8 cellular contexts compared by ENCODE assay signal in genomic region chr11:128467610-128468041, GRCh38.
DNase-seq lines count a peak whose midpoint lies in the region; FAIRE-seq and TF ChIP-seq lines count a peak whose summit lies in the region.

No MANE protein-coding gene starts in this region.

- no peak overlapping the region for H3K4me2 ChIP-seq in keratinocyte (ENCODE audit: control insufficient read depth, extremely low read depth, insufficient read depth, low read depth, low read length)

- dilution Hi-C loops in keratinocyte (cut with MboI; ENCODE audit: extremely low pct_ligation_motif_present, low sequenced_read_pairs): no loop called here

- no peaks in the 10 kb centered on the region for H3K27me3 ChIP-seq in ascending aorta
- no peaks in the 10 kb centered on the region for H3K27me3 ChIP-seq in keratinocyte (ENCODE audit: control insufficient read depth, extremely low read depth, insufficient read depth, low read length)
- H3K27me3 ChIP-seq in suprapubic skin: no peaks in the 10 kb centered on the region
- no peaks in the 10 kb centered on the region for H3K27me3 ChIP-seq in ovary

- H3K4me1 ChIP-seq in ascending aorta: peaks cover 11 to 45% of the 10 kb centered on the region in 2 donors
- peaks cover 12% of the 10 kb centered on the region for H3K4me1 ChIP-seq in keratinocyte (ENCODE audit: control insufficient read depth, extremely low read depth, insufficient read depth, low read length)
- peaks cover 30% of the 10 kb centered on the region for H3K4me1 ChIP-seq in suprapubic skin
- H3K4me1 ChIP-seq in ovary (ENCODE audit: insufficient read depth): peaks cover 12% of the 10 kb centered on the region

- TF ChIP-seq EP300 in suprapubic skin (IDR thresholded peaks at IDR 0.05) (no peak), ovary (IDR thresholded peaks at IDR 0.05) (no peak)

- FAIRE-seq in keratinocyte (lab: Jason Lieb, UNC): peak; percentile 80
- FAIRE-seq in GM12891 (lab: Jason Lieb, UNC): no peak

- TF ChIP-seq POLR2A in suprapubic skin (IDR thresholded peaks at IDR 0.05): no peak
- TF ChIP-seq POLR2A in GM12891 (IDR thresholded peaks at IDR 0.05; ENCODE audit: low read depth, low read length): no peak
- no peak for TF ChIP-seq POLR2A in ovary (IDR thresholded peaks at IDR 0.05)

- H3K9ac ChIP-seq in keratinocyte (ENCODE audit: control insufficient read depth, extremely low read depth, insufficient read depth, low read length): peak overlapping the region; percentile 12

- H3K36me3 ChIP-seq in ascending aorta (peaks cover 4 to 11% of the 10 kb centered on the region in 2 donors), keratinocyte (ENCODE audit: control insufficient read depth in 2 of 2, extremely low read depth in 1 of 2, insufficient read depth in 2 of 2, low read length in 2 of 2) (peaks cover 22 to 61% of the 10 kb centered on the region in 2 experiments), suprapubic skin (peaks cover 13% of the 10 kb centered on the region), ovary (no peaks in the 10 kb centered on the region)

- H3K9me3 ChIP-seq in ascending aorta (no peaks in the 10 kb centered on the region), keratinocyte (ENCODE audit: control insufficient read depth, low read depth, low read length) (no peaks in the 10 kb centered on the region), suprapubic skin (no peaks in the 10 kb centered on the region), ovary (no peaks in the 10 kb centered on the region)

- peaks cover 3% of the 10 kb centered on the region for H4K20me1 ChIP-seq in keratinocyte (ENCODE audit: control insufficient read depth, extremely low read depth, insufficient read depth, low read length)

- H3K79me2 ChIP-seq in keratinocyte (ENCODE audit: control insufficient read depth, insufficient read depth, low read length): peaks cover 67% of the 10 kb centered on the region

- TF ChIP-seq CTCF in ascending aorta (IDR thresholded peaks at IDR 0.05): no peak
- TF ChIP-seq CTCF in keratinocyte (optimal IDR thresholded peaks at IDR 0.05 in 1 of 3, IDR thresholded peaks at IDR 0.05 in 1 of 3, conservative IDR thresholded peaks at IDR 0.05 in 1 of 3; ENCODE audit: extremely low read depth in 1 of 3, insufficient read depth in 2 of 3, low read length in 3 of 3): peak in 1 of 3 experiments; percentile 49
- TF ChIP-seq CTCF in suprapubic skin (IDR thresholded peaks at IDR 0.05): no peak
- TF ChIP-seq CTCF in ovary (IDR thresholded peaks at IDR 0.05): no peak

- no peak overlapping the region for H3K4me3 ChIP-seq in ascending aorta
- no peak overlapping the region for H3K4me3 ChIP-seq in keratinocyte (ENCODE audit: control insufficient read depth in 2 of 3, extremely low read depth in 1 of 3, insufficient read depth in 2 of 3, low read depth in 1 of 3, low read length in 3 of 3)
- no peak overlapping the region for H3K4me3 ChIP-seq in suprapubic skin
- no peak overlapping the region for H3K4me3 ChIP-seq in ovary

- peak; percentile 46 for DNase-seq in stimulated activated CD4-positive, alpha-beta T cell treated with anti-CD3 and anti-CD28 coated beads, Interleukin-4, amount 100 ng/mL, for 1 hour
- no peak for DNase-seq in stimulated activated CD4-positive, alpha-beta T cell treated with anti-CD3 and anti-CD28 coated beads, Interleukin-4, amount 100 ng/mL, for 24 hours
- peak; percentile 54 to 88 for DNase-seq in ascending aorta (ENCODE audit: low spot score in 2 of 2)
- DNase-seq in keratinocyte (ENCODE audit: low read depth, low spot score): no peak
- peak in 1 of 2 donors; percentile 80 for DNase-seq in suprapubic skin (ENCODE audit: low spot score in 2 of 2)
- DNase-seq in GM12891 (ENCODE audit: insufficient read length, low spot score): no peak
- no peak for DNase-seq in ovary
- DNase-seq in DMS153 (lab: John Stamatoyannopoulos, UW): no peak

- no peak overlapping the region for H2AFZ ChIP-seq in keratinocyte (ENCODE audit: control insufficient read depth, low read length)

- no peaks in the 10 kb centered on the region for H3K9me1 ChIP-seq in keratinocyte (ENCODE audit: control insufficient read depth, extremely low read depth, insufficient read depth, low read length)

- 44% methylated on average over 9 of the region's 9 CpGs for WGBS in suprapubic skin
- 78 to 79% (median 78%) methylated on average over 9 of the region's 9 CpGs for WGBS in ovary, 3 donors

- intact Hi-C loops in ascending aorta (cut with DNase I): loop anchor here (1.0 to 10.0 kb wide), 4 partner anchors 29 to 413 kb away; no protein-coding TSS in a partner anchor
- intact Hi-C loops in ovary (cut with DNase I): no loop called here

- H3K27ac ChIP-seq in ascending aorta (peak overlapping the region; percentile 82 to 85), keratinocyte (ENCODE audit: control insufficient read depth, insufficient read depth, low read length) (peak overlapping the region; percentile 62), suprapubic skin (peak overlapping the region; percentile 75), ovary (no peak overlapping the region)

TF ChIP-seq in GM12891, 5 proteins besides CTCF, POLR2A, EP300 and RAD21:
- TF ChIP-seq POLR2AphosphoS5 (IDR thresholded peaks at IDR 0.05; ENCODE audit: low read depth, low read length) (no peak), PAX5 (IDR thresholded peaks at IDR 0.05; ENCODE audit: insufficient read depth, low read length, severe bottlenecking) (no peak), TAF1 (IDR thresholded peaks at IDR 0.05; ENCODE audit: low read depth, low read length) (no peak), SPI1 (IDR thresholded peaks at IDR 0.05; ENCODE audit: low read depth, low read length) (no peak), POU2F2 (IDR thresholded peaks at IDR 0.05; ENCODE audit: low read depth, low read length) (no peak)

Comparison
In these comparisons a context has a peak if more than half of its experiments do, and no peak if none do; other contexts are left out.
1. DNase-seq: peak in stimulated activated CD4-positive, alpha-beta T cell treated with anti-CD3 and anti-CD28 coated beads, Interleukin-4, amount 100 ng/mL, for 1 hour (single experiment) and ascending aorta (2 of 2); none in stimulated activated CD4-positive, alpha-beta T cell treated with anti-CD3 and anti-CD28 coated beads, Interleukin-4, amount 100 ng/mL, for 24 hours (single experiment), keratinocyte (single experiment), GM12891 (single experiment), ovary (0 of 5) and DMS153 (single experiment).
2. H3K27ac ChIP-seq: peak in ascending aorta (2 of 2), keratinocyte (single experiment) and suprapubic skin (single experiment); none in ovary (0 of 2).